In genomic region chr3:37162501-37163245, GRCh38 we compare ENCODE assay signal across 10 cellular contexts. TPM values are rescaled to one million over a fixed set of nuclear protein-coding genes. Genes with fewer than 3 reads are reported as not detected.
DNase-seq lines count a peak whose midpoint lies in the region; ATAC-seq and TF ChIP-seq lines count a peak whose summit lies in the region.
"Had no signal": no experiment of that assay in that cellular context is flagged by ENCODE, and none has a peak within 500 bp of the region (broad histone marks: within the 10 kb centered on the region; RNA-seq: fewer than 3 reads in every experiment).

No MANE protein-coding gene starts in this region.

- intact Hi-C loops in CD4-positive, alpha-beta memory T cell (cut with micrococcal nuclease): no loop called here
- intact Hi-C loops in aorta (cut with DNase I): no loop called here

- H3K4me3 Mint-ChIP-seq in CD4-positive, alpha-beta memory T cell: peak overlapping the region in 3 of 8 donors; percentile 17 to 67 (median 56)
- no peak overlapping the region for H3K4me3 Mint-ChIP-seq in activated naive CD8-positive, alpha-beta T cell treated with anti-CD3 and anti-CD28 coated beads for 36 hours

- TF ChIP-seq CTCF in gastroesophageal sphincter (IDR thresholded peaks at IDR 0.05): no peak

- H3K27ac Mint-ChIP-seq in CD4-positive, alpha-beta memory T cell: peak overlapping the region; percentile 48 to 85 (median 73)
- H3K27ac Mint-ChIP-seq in activated naive CD8-positive, alpha-beta T cell treated with anti-CD3 and anti-CD28 coated beads for 36 hours: peak overlapping the region; percentile 69

- DNase-seq in CD4-positive, alpha-beta memory T cell: no peak
- DNase-seq in activated naive CD8-positive, alpha-beta T cell treated with anti-CD3 and anti-CD28 coated beads for 36 hours: no peak
- DNase-seq in aorta (no peak), NCI-H2081 treated with DMSO at 0.1 percent for 48 hours (lab: John Stamatoyannopoulos, UW) (no peak), cerebellar nuclear complex (lab: John Stamatoyannopoulos, UW) (no peak)
- DNase-seq: glutamatergic neuron, NCI-H187 treated with DMSO at 0.1 percent for 48 hours had no signal

- H3K36me3 ChIP-seq in CD4-positive, alpha-beta memory T cell (ENCODE audit: insufficient read depth, low read length): no peaks in the 10 kb centered on the region
- H3K36me3 ChIP-seq in aorta (ENCODE audit: control insufficient read depth in 1 of 2, insufficient read depth in 2 of 2, low read length in 1 of 2) (no peaks in the 10 kb centered on the region), gastroesophageal sphincter (peaks cover 2 to 18% of the 10 kb centered on the region in 2 donors)

- H3K4me3 ChIP-seq in CD4-positive, alpha-beta memory T cell (ENCODE audit: low read length in 2 of 2): no peak overlapping the region
- H3K4me3 ChIP-seq in aorta (ENCODE audit: low read length in 2 of 2) (no peak overlapping the region), gastroesophageal sphincter (no peak overlapping the region)

- peaks cover 22 to 26% (median 23%) of the 10 kb centered on the region in 4 donors for H3K4me1 Mint-ChIP-seq in CD4-positive, alpha-beta memory T cell
- peaks cover 32% of the 10 kb centered on the region for H3K4me1 Mint-ChIP-seq in activated naive CD8-positive, alpha-beta T cell treated with anti-CD3 and anti-CD28 coated beads for 36 hours

- CTCF ChIA-PET in CD4-positive, alpha-beta memory T cell (lab: Charles Lee; ENCODE audit: partially characterized antibody): interaction anchor here (1.1 to 1.3 kb wide), 2 partner anchors 17 to 50 kb away, joined by 3 to 5 read pairs; no protein-coding TSS in a partner anchor

- ATAC-seq in GM19463 (IDR thresholded peaks at IDR 0.05; ENCODE audit: unreplicated experiment): peak; percentile 85
- peak; percentile 91 for ATAC-seq in HG03097 (IDR thresholded peaks at IDR 0.05; ENCODE audit: low FRiP score, unreplicated experiment)
- ATAC-seq in aorta (ENCODE audit: low FRiP score): no peak
- no peak for ATAC-seq in gastroesophageal sphincter

- no peaks in the 10 kb centered on the region for H3K9me3 Mint-ChIP-seq in CD4-positive, alpha-beta memory T cell
- no peaks in the 10 kb centered on the region for H3K9me3 Mint-ChIP-seq in activated naive CD8-positive, alpha-beta T cell treated with anti-CD3 and anti-CD28 coated beads for 36 hours

- H3K27me3 Mint-ChIP-seq in CD4-positive, alpha-beta memory T cell: no peaks in the 10 kb centered on the region
- H3K27me3 Mint-ChIP-seq in activated naive CD8-positive, alpha-beta T cell treated with anti-CD3 and anti-CD28 coated beads for 36 hours: no peaks in the 10 kb centered on the region

- POLR2A ChIA-PET in CD4-positive, alpha-beta memory T cell (lab: Charles Lee; ENCODE audit: partially characterized antibody): no interaction called here

- TF ChIP-seq EP300 in gastroesophageal sphincter (IDR thresholded peaks at IDR 0.05): no peak

- TF ChIP-seq POLR2A in gastroesophageal sphincter (IDR thresholded peaks at IDR 0.05): no peak

- no peaks in the 10 kb centered on the region for H3K27me3 ChIP-seq in CD4-positive, alpha-beta memory T cell (ENCODE audit: insufficient read depth, low read length)
- H3K27me3 ChIP-seq in aorta (ENCODE audit: control insufficient read depth in 1 of 2, insufficient read depth in 2 of 2, low read length in 1 of 2) (no peaks in the 10 kb centered on the region), gastroesophageal sphincter (no peaks in the 10 kb centered on the region)

- WGBS in aorta, 2 donors: 52 to 62% methylated on average over 3 of the region's 3 CpGs
- WGBS in gastroesophageal sphincter (ENCODE audit: low coverage in 1 of 2), 2 donors: 76 to 89% methylated on average over 3 of the region's 3 CpGs

- no peak overlapping the region for H3K27ac ChIP-seq in CD4-positive, alpha-beta memory T cell (ENCODE audit: low read depth, low read length)
- H3K27ac ChIP-seq in aorta (ENCODE audit: low read depth in 1 of 2, low read length in 2 of 2) (no peak overlapping the region), gastroesophageal sphincter (peak overlapping the region in 1 of 4 donors; percentile 9)

- H3K4me1 ChIP-seq in CD4-positive, alpha-beta memory T cell (ENCODE audit: insufficient read depth, low read length): peaks cover 19% of the 10 kb centered on the region
- H3K4me1 ChIP-seq in aorta (ENCODE audit: control insufficient read depth in 1 of 2, insufficient read depth in 2 of 2, low read length in 2 of 2) (peaks cover 3% of the 10 kb centered on the region in 2 donors), gastroesophageal sphincter (peaks cover 0 to 20% (median 0%) of the 10 kb centered on the region in 3 donors)

- H3K36me3 Mint-ChIP-seq in CD4-positive, alpha-beta memory T cell: peaks cover 20 to 24% of the 10 kb centered on the region in 2 donors
- peaks cover 22% of the 10 kb centered on the region for H3K36me3 Mint-ChIP-seq in activated naive CD8-positive, alpha-beta T cell treated with anti-CD3 and anti-CD28 coated beads for 36 hours

- no peaks in the 10 kb centered on the region for H3K9me3 ChIP-seq in CD4-positive, alpha-beta memory T cell (ENCODE audit: control insufficient read depth in 1 of 2, low read length in 2 of 2)
- H3K9me3 ChIP-seq in aorta (ENCODE audit: control insufficient read depth, low read length): no peaks in the 10 kb centered on the region
- H3K9me3 ChIP-seq in gastroesophageal sphincter: no peaks in the 10 kb centered on the region

RNA-seq across cellular contexts. Expression of gene LRRFIP2, which starts 11.7 kb away (rescaled TPM):
- total RNA-seq in CD4-positive, alpha-beta memory T cell: 10 to 100 TPM; 27.3 to 29.6 TPM
- 10 to 100 TPM in 1 of 2 donors, 1 to 10 TPM in 1; 8.2 to 16.7 TPM for polyA plus RNA-seq in CD4-positive, alpha-beta memory T cell
- total RNA-seq in activated naive CD8-positive, alpha-beta T cell treated with anti-CD3 and anti-CD28 coated beads for 36 hours: 10 to 100 TPM; 22.4 to 23.2 TPM
- 10 to 100 TPM; 62.9 to 96.9 TPM for total RNA-seq in aorta
- polyA plus RNA-seq in aorta: 10 to 100 TPM; 44.5 to 51.1 TPM
- total RNA-seq in gastroesophageal sphincter: 100 to 1,000 TPM in 1 of 4 donors, 10 to 100 TPM in 3; 79.4 to 123 (median 88.4) TPM

Comparison
In these comparisons a context has a peak if more than half of its experiments do, and no peak if none do; other contexts are left out.
1. ATAC-seq: peak in GM19463 (single experiment) and HG03097 (single experiment); none in aorta (single experiment) and gastroesophageal sphincter (single experiment).